19 cellular contexts compared by ENCODE assay signal in genomic region chr12:96248532-96248931, GRCh38. TPM values are rescaled to one million over a fixed set of nuclear protein-coding genes. Genes with fewer than 3 reads are reported as not detected.
DNase-seq lines count a peak whose midpoint lies in the region; TF ChIP-seq lines count a peak whose summit lies in the region.
"Had no signal": no experiment of that assay in that cellular context is flagged by ENCODE, and none has a peak within 500 bp of the region (broad histone marks: within the 10 kb centered on the region; RNA-seq: fewer than 3 reads in every experiment).

No MANE protein-coding gene starts in this region.

- no peaks in the 10 kb centered on the region for H3K27me3 ChIP-seq in subcutaneous abdominal adipose tissue (ENCODE audit: control insufficient read depth in 5 of 5, insufficient read depth in 4 of 5, low read length in 5 of 5)
- H3K27me3 ChIP-seq: body of pancreas, Peyer's patch, thyroid gland had no signal

- H3K9ac ChIP-seq in subcutaneous abdominal adipose tissue (ENCODE audit: low read length in 5 of 5): no peak overlapping the region

- no peak for TF ChIP-seq CTCF in endothelial cell (IDR thresholded peaks at IDR 0.05; ENCODE audit: unreplicated experiment)

- no peak overlapping the region for H3K27ac Mint-ChIP-seq in endothelial cell (ENCODE audit: unreplicated experiment)

- H3K9me3 Mint-ChIP-seq in endothelial cell (ENCODE audit: unreplicated experiment): no peaks in the 10 kb centered on the region
- H3K9me3 Mint-ChIP-seq: activated T-cell treated with anti-CD3 and anti-CD28 coated beads, Interleukin-2, amount 50 U/mL, for 24 hours had no signal

- peaks cover 6 to 50% (median 26%) of the 10 kb centered on the region in 5 donors for H3K36me3 ChIP-seq in subcutaneous abdominal adipose tissue (ENCODE audit: control insufficient read depth in 5 of 5, insufficient read depth in 5 of 5, low read length in 5 of 5)

- peaks cover 64% of the 10 kb centered on the region for H3K4me1 Mint-ChIP-seq in endothelial cell (ENCODE audit: unreplicated experiment)

- peaks cover 73% of the 10 kb centered on the region for H3K36me3 Mint-ChIP-seq in endothelial cell (ENCODE audit: low read depth, unreplicated experiment)

- H3K9me3 ChIP-seq in subcutaneous abdominal adipose tissue (ENCODE audit: control insufficient read depth in 5 of 5, low read length in 5 of 5): no peaks in the 10 kb centered on the region
- H3K9me3 ChIP-seq: body of pancreas, Peyer's patch, thyroid gland had no signal

- H3K4me3 Mint-ChIP-seq in endothelial cell (ENCODE audit: unreplicated experiment): peak overlapping the region; percentile 69
- H3K4me3 Mint-ChIP-seq: activated naive CD8-positive, alpha-beta T cell; activated T-cell treated with anti-CD3 and anti-CD28 coated beads, Interleukin-2, amount 50 U/mL, for 24 hours had no signal

- H3K4me3 ChIP-seq in subcutaneous abdominal adipose tissue (ENCODE audit: low read depth in 1 of 5, low read length in 5 of 5): no peak overlapping the region
- H3K4me3 ChIP-seq: body of pancreas, Peyer's patch, smooth muscle cell, thyroid gland had no signal

- H3K27me3 Mint-ChIP-seq in endothelial cell (ENCODE audit: unreplicated experiment): peaks cover 31% of the 10 kb centered on the region
- H3K27me3 Mint-ChIP-seq: activated naive CD8-positive, alpha-beta T cell; activated T-cell treated with anti-CD3 and anti-CD28 coated beads, Interleukin-2, amount 50 U/mL, for 24 hours had no signal

- H3K27ac ChIP-seq in subcutaneous abdominal adipose tissue (ENCODE audit: low read depth, low read length): peak overlapping the region; percentile 29
- H3K27ac ChIP-seq: body of pancreas, thyroid gland had no signal

- DNase-seq in NCI-H2227 (lab: John Stamatoyannopoulos, UW; ENCODE audit: unreplicated experiment): peak; percentile 10
- no peak for DNase-seq in NCI-H2227 treated with DMSO at 0.1 percent for 48 hours (lab: John Stamatoyannopoulos, UW)
- no peak for DNase-seq in endothelial cell (ENCODE audit: low spot score)
- DNase-seq in medulla oblongata (ENCODE audit: extremely low spot score): peak; percentile 53
- no peak for DNase-seq in SW 1271 (lab: John Stamatoyannopoulos, UW)
- DNase-seq in retina: no peak
- DNase-seq in stimulated activated CD4-positive, alpha-beta T cell treated with anti-CD3 and anti-CD28 coated beads, Interleukin-4, amount 100 ng/mL, for 24 hours: no peak
- DNase-seq: 8988T; activated CD4-positive, alpha-beta T cell treated with anti-CD3 and anti-CD28 coated beads, Interleukin-2, amount 50 U/mL, for 1 hour; activated T-cell treated with anti-CD3 and anti-CD28 coated beads, Interleukin-2, amount 50 U/mL, for 24 hours; body of pancreas; erythroblast; NCI-H2029 treated with DMSO at 0.1 percent for 48 hours; NCI-H774; Peyer's patch; thyroid gland had no signal

- peaks cover 7 to 32% (median 17%) of the 10 kb centered on the region in 5 donors for H3K4me1 ChIP-seq in subcutaneous abdominal adipose tissue (ENCODE audit: control insufficient read depth in 5 of 5, insufficient read depth in 5 of 5, low read length in 5 of 5)
- H3K4me1 ChIP-seq: body of pancreas, Peyer's patch, thyroid gland had no signal

RNA-seq across cellular contexts. Expression of gene ELK3, which starts 54.4 kb away (rescaled TPM):
- total RNA-seq in endothelial cell (ENCODE audit: unreplicated experiment): 294 TPM

Comparison
In these comparisons a context has a peak if more than half of its experiments do, and no peak if none do; other contexts are left out.
1. DNase-seq: peak in NCI-H2227 (single experiment) and medulla oblongata (single experiment); none in NCI-H2227 treated with DMSO at 0.1 percent for 48 hours (single experiment), endothelial cell (single experiment), SW 1271 (0 of 2), retina (single experiment) and stimulated activated CD4-positive, alpha-beta T cell treated with anti-CD3 and anti-CD28 coated beads, Interleukin-4, amount 100 ng/mL, for 24 hours (single experiment).